ENCODE assay signal across 1 cellular context in the genomic region with DNA sequence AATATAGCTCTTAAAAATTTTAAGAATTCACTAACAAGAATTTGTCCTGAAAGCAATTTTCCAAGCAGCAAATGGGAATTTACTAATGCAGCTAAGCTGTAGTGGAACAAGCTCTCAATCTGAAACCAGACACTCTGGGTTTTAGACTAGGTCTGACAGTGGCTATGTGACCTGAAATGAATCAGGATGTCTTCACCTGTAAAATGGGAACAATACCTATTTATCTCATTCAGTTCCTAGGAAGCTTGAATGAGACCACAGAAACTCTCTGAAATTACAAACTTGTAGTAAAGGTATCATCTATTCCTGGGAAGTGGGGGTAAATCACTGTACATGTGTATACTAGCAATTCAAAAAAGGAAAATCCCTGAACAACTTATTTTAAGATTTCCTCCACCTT.
TF ChIP-seq lines count a peak whose summit lies in the region.

No MANE protein-coding gene starts in this region.

TF ChIP-seq in HepG2, 621 proteins besides CTCF, POLR2A, EP300 and RAD21:
- TF ChIP-seq KAT8 (CRISPR knock-in tag; IDR thresholded peaks at IDR 0.05) = no peak
- TF ChIP-seq DNMT1 (CRISPR knock-in tag; IDR thresholded peaks at IDR 0.05) = no peak
- no peak for TF ChIP-seq GABPA (IDR thresholded peaks at IDR 0.05; ENCODE audit: low read depth, low read length)
- TF ChIP-seq GABPA (CRISPR knock-in tag; IDR thresholded peaks at IDR 0.05; ENCODE audit: low read depth) = peak; percentile 6; the same call in 1 of the 2 replicates
- TF ChIP-seq, protein P1, sequence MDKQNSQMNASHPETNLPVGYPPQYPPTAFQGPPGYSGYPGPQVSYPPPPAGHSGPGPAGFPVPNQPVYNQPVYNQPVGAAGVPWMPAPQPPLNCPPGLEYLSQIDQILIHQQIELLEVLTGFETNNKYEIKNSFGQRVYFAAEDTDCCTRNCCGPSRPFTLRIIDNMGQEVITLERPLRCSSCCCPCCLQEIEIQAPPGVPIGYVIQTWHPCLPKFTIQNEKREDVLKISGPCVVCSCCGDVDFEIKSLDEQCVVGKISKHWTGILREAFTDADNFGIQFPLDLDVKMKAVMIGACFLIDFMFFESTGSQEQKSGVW (CRISPR knock-in tag; IDR thresholded peaks at IDR 0.05; ENCODE audit: borderline replicate concordance) = no peak
- TF ChIP-seq ZC3H4 (CRISPR knock-in tag; IDR thresholded peaks at IDR 0.05; ENCODE audit: borderline replicate concordance) = no peak
- TF ChIP-seq ZNF232 (CRISPR knock-in tag; IDR thresholded peaks at IDR 0.05; ENCODE audit: borderline replicate concordance) = no peak
- no peak for TF ChIP-seq TMF1 (CRISPR knock-in tag; IDR thresholded peaks at IDR 0.05; ENCODE audit: low read depth)
- TF ChIP-seq ZNF737 (CRISPR knock-in tag; IDR thresholded peaks at IDR 0.05; ENCODE audit: borderline replicate concordance) = no peak
- TF ChIP-seq NPAS2 (CRISPR knock-in tag; IDR thresholded peaks at IDR 0.05; ENCODE audit: borderline replicate concordance) = no peak
- TF ChIP-seq CAMTA2 (CRISPR knock-in tag; IDR thresholded peaks at IDR 0.05; ENCODE audit: borderline replicate concordance) = no peak
- TF ChIP-seq ZNF547 (CRISPR knock-in tag; IDR thresholded peaks at IDR 0.05) = no peak
- no peak for TF ChIP-seq MIER2 (CRISPR knock-in tag; IDR thresholded peaks at IDR 0.05)
- TF ChIP-seq ZNF629 (CRISPR knock-in tag; conservative IDR thresholded peaks at IDR 0.05) = peak; percentile 68; the same call in 1 of the 2 replicates
- TF ChIP-seq HOXD1 (CRISPR knock-in tag; IDR thresholded peaks at IDR 0.05) = no peak
- no peak for TF ChIP-seq ZNF205 (CRISPR knock-in tag; IDR thresholded peaks at IDR 0.05)
- TF ChIP-seq ZNF724P (CRISPR knock-in tag; IDR thresholded peaks at IDR 0.05; ENCODE audit: borderline replicate concordance) = no peak
